In the genomic region with DNA sequence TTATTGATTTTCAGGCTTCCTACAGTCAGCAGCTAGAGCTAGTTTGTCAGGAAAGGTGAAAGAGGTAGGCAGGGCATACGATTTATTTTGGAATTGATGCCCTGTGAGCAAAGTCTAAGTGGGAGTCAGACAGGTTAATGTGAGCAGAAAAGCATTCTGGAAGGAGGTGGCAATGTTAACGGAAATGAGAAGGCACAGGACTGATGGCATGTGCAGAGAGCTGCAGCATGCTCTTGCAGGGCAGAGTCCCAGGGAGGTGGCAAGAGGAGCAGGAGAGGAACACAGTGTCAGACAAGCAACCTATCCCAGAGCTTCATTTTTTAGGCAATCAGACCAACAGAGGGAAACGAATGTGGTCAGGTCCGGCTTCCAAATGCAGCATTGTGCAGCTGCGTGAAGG, we compare ENCODE assay signal across 24 cellular contexts.
"Had no signal": no experiment of that assay in that cellular context is flagged by ENCODE, and none has a peak within 500 bp of the region (broad histone marks: within the 10 kb centered on the region; RNA-seq: fewer than 3 reads in every experiment).

No MANE protein-coding gene starts in this region.

- H3K9me3 Mint-ChIP-seq: effector memory CD8-positive, alpha-beta T cell; natural killer cell; stimulated activated naive B cell treated with anti-CD40 and anti-IgM and Interleukin-4, amounts not matched to agents 10 μg/mL and 1 μg/mL and 100 μg/mL, for 72 hours had no signal

- H3K27ac Mint-ChIP-seq: effector memory CD8-positive, alpha-beta T cell; immature natural killer cell; memory B cell; natural killer cell; stimulated activated naive B cell treated with anti-CD40 and anti-IgM and Interleukin-4, amounts not matched to agents 10 μg/mL and 1 μg/mL and 100 μg/mL, for 72 hours; stimulated activated naive CD8-positive, alpha-beta T cell treated with anti-CD3 and anti-CD28 coated beads, Interleukin-15, Interleukin-2, amounts not matched to agents 100 ng/mL and 50 ng/mL, for 24 hours had no signal

- H3K4me3 Mint-ChIP-seq: effector memory CD8-positive, alpha-beta T cell; immature natural killer cell; memory B cell; natural killer cell; stimulated activated naive B cell treated with anti-CD40 and anti-IgM and Interleukin-4, amounts not matched to agents 10 μg/mL and 1 μg/mL and 100 μg/mL, for 72 hours; stimulated activated naive CD8-positive, alpha-beta T cell treated with anti-CD3 and anti-CD28 coated beads, Interleukin-15, Interleukin-2, amounts not matched to agents 100 ng/mL and 50 ng/mL, for 24 hours had no signal

- DNase-seq: cortex of kidney; effector memory CD8-positive, alpha-beta T cell; erythroblast; esophagus squamous epithelium; foreskin melanocyte; glutamatergic neuron; immature natural killer cell; islet precursor cell; natural killer cell; occipital lobe; ovary; posterior cingulate gyrus; psoas muscle; right lobe of liver; small intestine; stimulated activated CD4-positive, alpha-beta T cell treated with anti-CD3 and anti-CD28 coated beads, Interleukin-15, amount 100 ng/mL, for 24 hours; stimulated activated CD4-positive, alpha-beta T cell treated with anti-CD3 and anti-CD28 coated beads, Interleukin-2, amount 100 ng/mL, for 48 hours; stimulated activated naive B cell treated with anti-CD40 and anti-IgM and Interleukin-4, amounts not matched to agents 10 μg/mL and 1 μg/mL and 100 μg/mL, for 72 hours; upper lobe of right lung; uterus had no signal

- H3K4me1 Mint-ChIP-seq: immature natural killer cell; memory B cell; natural killer cell; stimulated activated naive B cell treated with anti-CD40 and anti-IgM and Interleukin-4, amounts not matched to agents 10 μg/mL and 1 μg/mL and 100 μg/mL, for 72 hours had no signal

- H3K27ac ChIP-seq: esophagus squamous epithelium, ovary, psoas muscle, right lobe of liver, thoracic aorta, tibial nerve, upper lobe of right lung, uterus had no signal

- H3K36me3 Mint-ChIP-seq: immature natural killer cell; memory B cell; natural killer cell; stimulated activated naive B cell treated with anti-CD40 and anti-IgM and Interleukin-4, amounts not matched to agents 10 μg/mL and 1 μg/mL and 100 μg/mL, for 72 hours had no signal
